Comparison of ENCODE assay signal across 9 cellular contexts in the genomic region with DNA sequence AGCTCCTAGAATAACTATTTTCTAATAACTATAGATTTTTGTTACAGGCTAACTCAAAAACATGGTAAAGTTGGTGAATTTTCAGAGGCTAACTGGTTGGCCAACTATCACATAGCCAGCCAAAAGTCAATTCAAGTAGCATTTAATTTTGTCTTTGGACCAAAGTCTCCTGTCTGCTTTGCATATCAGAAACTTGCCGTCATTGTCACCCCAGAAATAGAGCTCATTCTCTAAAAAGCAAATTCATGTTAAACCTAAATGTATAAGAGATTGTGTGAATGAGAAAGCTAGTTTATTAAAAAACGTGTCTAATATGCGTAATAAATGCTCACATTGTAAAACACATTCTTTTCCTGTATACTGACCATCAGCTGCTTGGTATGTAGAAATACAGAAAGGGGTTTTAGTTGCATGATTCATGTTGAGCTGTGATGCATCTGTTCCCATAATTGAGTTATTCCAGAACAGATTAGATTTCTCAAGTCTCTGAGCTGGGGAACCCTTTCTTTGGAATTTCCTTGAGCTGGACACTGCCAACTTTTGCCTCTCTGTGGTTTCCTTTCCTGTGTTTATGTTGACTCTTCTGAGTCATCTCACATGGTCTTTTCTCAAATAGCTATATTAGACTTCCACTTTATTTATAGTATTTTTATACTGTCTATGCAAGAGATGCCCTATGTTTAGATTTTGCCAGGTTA. TPM values are rescaled to one million over a fixed set of nuclear protein-coding genes. Genes with fewer than 3 reads are reported as not detected.
A peak's percentile ranks its signal among the peaks of the same experiment; 100 is the strongest.
DNase-seq lines count a peak whose midpoint lies in the region; ATAC-seq, FAIRE-seq and TF ChIP-seq lines count a peak whose summit lies in the region.
"Had no signal": no experiment of that assay in that cellular context is flagged by ENCODE, and none has a peak within 500 bp of the region (broad histone marks: within the 10 kb centered on the region; RNA-seq: fewer than 3 reads in every experiment).

No MANE protein-coding gene starts in this region.

- peak overlapping the region; percentile 34; the same call in 1 of the 2 replicates for H4K5ac ChIP-seq in IMR-90 (ENCODE audit: low read depth, low read length)

- WGBS in IMR-90 (ENCODE audit: extremely low coverage in 2 of 2, insufficient read length in 1 of 2), 2 experiments, result no CpG with 5 or more reads among the region's 3 CpGs
- no CpG with 5 or more reads among the region's 3 CpGs for WGBS in trophoblast cell (ENCODE audit: extremely low coverage, insufficient coverage, insufficient read length)
- 68% methylated on average over 3 of the region's 3 CpGs for WGBS in prostate gland

- H3K14ac ChIP-seq in IMR-90 (replicated peaks; ENCODE audit: low read depth, low read length), result peak overlapping the region; percentile 38
- H3K14ac ChIP-seq in trophoblast cell (ENCODE audit: low read length), result no peak overlapping the region

- H3K18ac ChIP-seq in IMR-90 (ENCODE audit: low read depth, low read length), result peak overlapping the region; percentile 66; the same call in 1 of the 2 replicates
- H3K18ac ChIP-seq in trophoblast cell (ENCODE audit: low read length), result no peak overlapping the region

- TF ChIP-seq RAD21 in IMR-90 (IDR thresholded peaks at IDR 0.05; ENCODE audit: low read length), result no peak; the same call in 1 of the 2 replicates

- H3K36me3 ChIP-seq in IMR-90 (ENCODE audit: control insufficient read depth, insufficient read depth, low read length) (no peaks in the 10 kb centered on the region), trophoblast cell (ENCODE audit: control insufficient read depth in 1 of 2, insufficient read depth in 2 of 2, low read length in 2 of 2) (no peaks in the 10 kb centered on the region), prostate gland (no peaks in the 10 kb centered on the region)

- peak overlapping the region; percentile 82; the same call in 1 of the 2 replicates for H2BK20ac ChIP-seq in IMR-90 (ENCODE audit: low read depth, low read length)

- no peak for TF ChIP-seq CTCF in IMR-90 (conservative IDR thresholded peaks at IDR 0.05; ENCODE audit: low read depth, low read length)
- TF ChIP-seq CTCF in prostate gland (IDR thresholded peaks at IDR 0.05), result no peak

- peak overlapping the region; percentile 55; the same call in 1 of the 2 replicates for H3K4ac ChIP-seq in IMR-90 (ENCODE audit: low read depth, low read length)
- H3K4ac ChIP-seq in trophoblast cell (ENCODE audit: low read depth, low read length), result no peak overlapping the region

- H2BK120ac ChIP-seq in IMR-90 (ENCODE audit: low read depth, low read length) (peak overlapping the region; percentile 78), trophoblast cell (ENCODE audit: insufficient read depth, low read length, poor library complexity) (no peak overlapping the region)

- DNase-seq in IMR-90 (peak; percentile 100), trophoblast cell (peak; percentile 5 to 34), DMS79 treated with DMSO at 0.1 percent for 48 hours (lab: John Stamatoyannopoulos, UW) (no peak), prostate gland (ENCODE audit: low spot score) (no peak)
- no peak for DNase-seq in activated naive CD4-positive, alpha-beta T cell (lab: John Stamatoyannopoulos, UW)
- DNase-seq: activated B cell treated with CpG ODN at 0.5 μM for 24 hours had no signal

- H3K9ac ChIP-seq in IMR-90 (ENCODE audit: low read depth, low read length) (no peak overlapping the region; the same call in 1 of the 2 replicates), trophoblast cell (ENCODE audit: low read length) (no peak overlapping the region)

- H4K8ac ChIP-seq in IMR-90 (ENCODE audit: low read depth in 2 of 2, low read length in 2 of 2) (peak overlapping the region in 1 of 2 experiments; percentile 44; a peak in 3 of 4 replicates), trophoblast cell (ENCODE audit: low read depth, low read length) (no peak overlapping the region)

- ATAC-seq in GM18517 (IDR thresholded peaks at IDR 0.05; ENCODE audit: unreplicated experiment) (peak; percentile 44), IMR-90 (ENCODE audit: low read depth) (peak; percentile 94), HG03460 (IDR thresholded peaks at IDR 0.05; ENCODE audit: unreplicated experiment) (no peak)

- FAIRE-seq in endometrium (lab: Jason Lieb, UNC), result peak; percentile 46

- H3K23ac ChIP-seq in IMR-90 (ENCODE audit: low read depth, low read length) (peak overlapping the region; percentile 54; the same call in 1 of the 2 replicates), trophoblast cell (ENCODE audit: low read length) (no peak overlapping the region)

- POLR2A ChIA-PET in IMR-90 (lab: Charles Lee; ENCODE audit: unreplicated experiment), result interaction anchor here (0.5 to 1.2 kb wide), 3 partner anchors 106 to 193 kb away, joined by 3 read pairs; no protein-coding TSS in a partner anchor

- no peak overlapping the region for H3K4me3 ChIP-seq in IMR-90 (ENCODE audit: insufficient read depth, low read depth, low read length)
- H3K4me3 ChIP-seq in trophoblast cell (ENCODE audit: low read depth, low read length), result no peak overlapping the region
- H3K4me3 ChIP-seq in prostate gland, result no peak overlapping the region

- H4K20me1 ChIP-seq in IMR-90 (ENCODE audit: insufficient read depth, low read length), result peaks cover 5% of the 10 kb centered on the region; the same call in 1 of the 2 replicates

- BruUV-seq in IMR-90 (replicated peaks; lab: Mats Ljungman, UMichigan), result no TSS peak

- no peaks in the 10 kb centered on the region for H3K27me3 ChIP-seq in IMR-90 (ENCODE audit: control insufficient read depth, insufficient read depth, low read length)
- no peaks in the 10 kb centered on the region for H3K27me3 ChIP-seq in trophoblast cell (ENCODE audit: insufficient read depth, low read length)
- H3K27me3 ChIP-seq in prostate gland (replicated peaks; ENCODE audit: insufficient read depth), result no peaks in the 10 kb centered on the region

- peaks cover 6% of the 10 kb centered on the region for H3K4me1 ChIP-seq in IMR-90 (ENCODE audit: control insufficient read depth, insufficient read depth, low read length)
- H3K4me1 ChIP-seq in trophoblast cell (ENCODE audit: control insufficient read depth in 1 of 2, insufficient read depth in 2 of 2, low read length in 2 of 2), result no peaks in the 10 kb centered on the region
- H3K4me1 ChIP-seq in prostate gland (replicated peaks), result peaks cover 5% of the 10 kb centered on the region

- H3K27ac ChIP-seq in IMR-90 (ENCODE audit: insufficient read depth, low read length) (peak overlapping the region; percentile 39; the same call in 1 of the 2 replicates), trophoblast cell (ENCODE audit: low read depth, low read length) (no peak overlapping the region), prostate gland (peak overlapping the region in 1 of 2 donors; percentile 45)

- peak overlapping the region; percentile 59; the same call in 1 of the 2 replicates for H3K56ac ChIP-seq in IMR-90 (ENCODE audit: extremely low read depth, insufficient read depth, low read length)

- H2AK5ac ChIP-seq in IMR-90 (ENCODE audit: low read depth, low read length) (no peak overlapping the region), trophoblast cell (ENCODE audit: low read length) (no peak overlapping the region)

- H2BK15ac ChIP-seq in IMR-90 (ENCODE audit: low read depth, low read length), result peak overlapping the region; percentile 60; the same call in 2 of the 3 replicates

- in situ Hi-C loops in IMR-90 (cut with MboI; ENCODE audit: low sequenced_read_pairs), result loop anchor here (5.0 to 25.0 kb wide), 4 partner anchors 133 to 1507 kb away; a partner anchor contains a TSS

- H3K79me1 ChIP-seq in IMR-90 (ENCODE audit: low read depth in 1 of 2, low read length in 2 of 2), result peaks cover 12 to 31% of the 10 kb centered on the region in 2 experiments; a peak in 3 of 4 replicates
- H3K79me1 ChIP-seq in trophoblast cell (ENCODE audit: low read length), result no peaks in the 10 kb centered on the region

- H3K9me3 ChIP-seq in IMR-90 (ENCODE audit: control insufficient read depth, insufficient read depth, low read length), result no peaks in the 10 kb centered on the region
- no peaks in the 10 kb centered on the region for H3K9me3 ChIP-seq in trophoblast cell (ENCODE audit: insufficient read depth, low read depth, low read length)
- H3K9me3 ChIP-seq in prostate gland, result no peaks in the 10 kb centered on the region

- no peak overlapping the region for H2BK12ac ChIP-seq in trophoblast cell (ENCODE audit: low read length)

- H2AFZ ChIP-seq in IMR-90 (replicated peaks; ENCODE audit: low read length, poor library complexity), result no peak overlapping the region
- H2AFZ ChIP-seq in trophoblast cell (ENCODE audit: insufficient read depth, low read length, poor library complexity), result no peak overlapping the region

- CTCF ChIA-PET in IMR-90 (lab: Yijun Ruan, JAX), result interaction anchor here (1.4 to 2.0 kb wide), 4 partner anchors 107 to 188 kb away, joined by 5 to 16 read pairs (median 12); no protein-coding TSS in a partner anchor

- H4K91ac ChIP-seq in IMR-90 (ENCODE audit: insufficient read depth, low read depth, low read length) (peak overlapping the region; percentile 20; the same call in 1 of the 2 replicates), trophoblast cell (ENCODE audit: low read depth, low read length) (no peak overlapping the region)

- H4K12ac ChIP-seq in trophoblast cell (ENCODE audit: low read depth, low read length), result no peak overlapping the region

- dilution Hi-C loops in IMR-90 (cut with HindIII; ENCODE audit: low sequenced_read_pairs, unreplicated experiment), result no loop called here

- no peak overlapping the region for H2AK9ac ChIP-seq in IMR-90 (replicated peaks; ENCODE audit: low read depth, low read length, poor library complexity)

- H2BK5ac ChIP-seq in IMR-90 (ENCODE audit: low read depth, low read length, poor library complexity, severe bottlenecking), result peak overlapping the region; percentile 90
- no peak overlapping the region for H2BK5ac ChIP-seq in trophoblast cell (ENCODE audit: low read depth, low read length, poor library complexity)

- H3K4me2 ChIP-seq in IMR-90 (ENCODE audit: low read depth, low read length) (peak overlapping the region; percentile 92), trophoblast cell (ENCODE audit: low read length) (no peak overlapping the region)

- TF ChIP-seq POLR2A in IMR-90 (IDR thresholded peaks at IDR 0.05; ENCODE audit: low read depth, low read length), result no peak
- no peak for TF ChIP-seq POLR2A in prostate gland (IDR thresholded peaks at IDR 0.05)

- intact Hi-C loops in IMR-90 (cut with micrococcal nuclease), result loop anchor here (1.0 to 10.0 kb wide), 5 partner anchors 107 to 526 kb away; no protein-coding TSS in a partner anchor
- intact Hi-C loops in prostate gland (cut with DNase I), result loop anchor here (5.0 to 10.0 kb wide), 3 partner anchors 108 to 186 kb away; a partner anchor contains a TSS

- H3K79me2 ChIP-seq in trophoblast cell (ENCODE audit: control insufficient read depth, insufficient read depth, low read length, poor library complexity), result no peaks in the 10 kb centered on the region

- peaks cover 2% of the 10 kb centered on the region; the same call in 1 of the 2 replicates for H3K9me1 ChIP-seq in IMR-90 (ENCODE audit: insufficient read depth, low read length)

TF ChIP-seq in IMR-90, 13 proteins besides CTCF, POLR2A, EP300 and RAD21 (continues in another document):
- TF ChIP-seq BHLHE40 (IDR thresholded peaks at IDR 0.05; ENCODE audit: low read depth, low read length), result peak; percentile 46

RNA-seq across cellular contexts. Expression of a gene that starts 7.3 kb away (rescaled TPM):
- 8.1 and 16.4 TPM in 2 replicates for total RNA-seq in IMR-90 (2012; rRNA removed)
- 2.4 and 3.3 TPM in 2 replicates for polyA plus RNA-seq in IMR-90 (2012; rRNA removed)
- 0.23 and 0.57 TPM in 2 replicates for polyA plus RNA-seq in IMR-90 (2012; cell fraction: cytosol; rRNA removed)
- polyA plus RNA-seq in IMR-90 (2012; cell fraction: nucleus; rRNA removed; ENCODE audit: low replicate concordance), result 0.14 and 1.2 TPM in 2 replicates
- 6.4 and 6.9 TPM in 2 replicates for polyA plus RNA-seq in trophoblast cell (2013)
- 10 to 100 TPM; 11.5 to 12.6 TPM for total RNA-seq in prostate gland

Comparison
In these comparisons a context has a peak if more than half of its experiments do, and no peak if none do; other contexts are left out.
1. DNase-seq: peak in IMR-90 (single experiment) and trophoblast cell (2 of 2); none in DMS79 treated with DMSO at 0.1 percent for 48 hours (single experiment), activated naive CD4-positive, alpha-beta T cell (0 of 4) and prostate gland (single experiment).